9 cellular contexts compared by ENCODE assay signal in genomic region chr22:24217384-24217783, GRCh38. TPM values are rescaled to one million over a fixed set of nuclear protein-coding genes. Genes with fewer than 3 reads are reported as not detected.
"Had no signal": no experiment of that assay in that cellular context is flagged by ENCODE, and none has a peak within 500 bp of the region (broad histone marks: within the 10 kb centered on the region; RNA-seq: fewer than 3 reads in every experiment).

No MANE protein-coding gene starts in this region.

- H3K27ac Mint-ChIP-seq: GM23338, H9, IgD-negative memory B cell had no signal

- H3K27ac ChIP-seq: HL-60 had no signal

- H3K4me3 ChIP-seq: GM23338 had no signal

- DNase-seq: H9, HCEC 1CT, KBM-7 had no signal

- H3K9me3 Mint-ChIP-seq: GM23338, H9, IgD-negative memory B cell had no signal

- H3K4me2 ChIP-seq: GM23338 had no signal

- H2AFZ ChIP-seq: GM23338 had no signal

- H3K4me3 Mint-ChIP-seq: GM23338, H9, IgD-negative memory B cell had no signal

- ATAC-seq: GM23338, HepG2 had no signal

RNA-seq across cellular contexts. Expression of gene GGT5, which starts 27.5 kb away (rescaled TPM):
- total RNA-seq: GM23338, H1, HT1080 had no signal
